14 cellular contexts compared by ENCODE assay signal in the genomic region with DNA sequence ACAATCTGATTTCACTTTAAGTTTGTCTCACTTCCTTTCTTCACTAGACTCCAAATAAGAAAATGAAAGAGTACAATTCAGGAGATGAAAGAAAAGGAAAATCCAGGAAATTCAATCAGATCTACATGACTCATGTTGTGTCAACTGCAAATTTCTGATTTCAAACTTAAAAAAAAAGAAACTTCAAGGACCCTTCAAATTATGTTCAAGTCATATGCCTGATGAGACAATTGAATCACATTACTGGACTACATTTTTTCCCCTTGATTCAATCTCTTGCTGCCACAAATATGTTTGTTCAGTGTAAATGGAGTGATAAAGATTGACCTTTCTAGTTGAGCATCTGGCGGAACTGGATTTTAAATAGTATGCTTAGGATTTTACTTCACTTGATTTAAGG. TPM values are rescaled to one million over a fixed set of nuclear protein-coding genes. Genes with fewer than 3 reads are reported as not detected.
A peak's percentile ranks its signal among the peaks of the same experiment; 100 is the strongest.
DNase-seq lines count a peak whose midpoint lies in the region; ATAC-seq, FAIRE-seq and TF ChIP-seq lines count a peak whose summit lies in the region.
"Had no signal": no experiment of that assay in that cellular context is flagged by ENCODE, and none has a peak within 500 bp of the region (broad histone marks: within the 10 kb centered on the region; RNA-seq: fewer than 3 reads in every experiment).

No MANE protein-coding gene starts in this region.

- 12% methylated on average over 1 of the region's 1 CpG for WGBS in SK-N-SH (ENCODE audit: low lambda C conversion rate)

- H3F3A ChIP-seq in SK-N-SH (replicated peaks; ENCODE audit: insufficient read depth), result peaks cover 53% of the 10 kb centered on the region

- H2AFZ ChIP-seq in SK-N-SH (ENCODE audit: low read depth), result no peak overlapping the region

- H3K27ac ChIP-seq in SK-N-SH (ENCODE audit: low read depth in 2 of 2, low read length in 1 of 2) (peak overlapping the region; percentile 73 to 93; a peak in 3 of 4 replicates), foreskin keratinocyte (peak overlapping the region; percentile 26)
- no peak overlapping the region for H3K27ac ChIP-seq in CD4-positive, alpha-beta T cell (ENCODE audit: low read depth, low read length)
- H3K27ac ChIP-seq: BLaER1 had no signal

- peak overlapping the region; percentile 40 for H3K4me2 ChIP-seq in SK-N-SH
- H3K4me2 ChIP-seq: BLaER1 had no signal

- H4K20me1 ChIP-seq in SK-N-SH (ENCODE audit: insufficient read depth), result no peaks in the 10 kb centered on the region
- H4K20me1 ChIP-seq: BLaER1 had no signal

- no peaks in the 10 kb centered on the region for H3K9me3 ChIP-seq in SK-N-SH
- no peaks in the 10 kb centered on the region for H3K9me3 ChIP-seq in CD4-positive, alpha-beta T cell (ENCODE audit: control insufficient read depth, low read length)
- H3K9me3 ChIP-seq: BLaER1, tibial nerve had no signal

- no peak overlapping the region; a peak in 1 of 4 replicates for H3K4me3 ChIP-seq in SK-N-SH (ENCODE audit: low read depth in 2 of 2, low read length in 1 of 2)
- H3K4me3 ChIP-seq: BLaER1, tibial nerve had no signal

- peaks cover 73% of the 10 kb centered on the region for H3K79me2 ChIP-seq in SK-N-SH (ENCODE audit: insufficient read depth)

- TF ChIP-seq RAD21 in SK-N-SH (IDR thresholded peaks at IDR 0.05; ENCODE audit: low read length), result no peak

- H3K9me3 Mint-ChIP-seq in CD4-positive, alpha-beta T cell, result peaks cover 2% of the 10 kb centered on the region

- TF ChIP-seq EP300 in SK-N-SH (IDR thresholded peaks at IDR 0.05; ENCODE audit: borderline replicate concordance in 1 of 2, low read depth in 1 of 2, low read length in 1 of 2), result peak; percentile 67 to 99

- H3K4me3 Mint-ChIP-seq in CD4-positive, alpha-beta T cell, result no peak overlapping the region

- peaks cover 0 to 6% of the 10 kb centered on the region in 2 experiments for H3K36me3 ChIP-seq in SK-N-SH (replicated peaks in 1 of 2; ENCODE audit: control insufficient read depth in 1 of 2, insufficient read depth in 2 of 2, low read length in 1 of 2)
- H3K36me3 ChIP-seq: BLaER1, tibial nerve had no signal

- peak overlapping the region; percentile 50; the same call in 1 of the 2 replicates for H3K9ac ChIP-seq in SK-N-SH
- H3K9ac ChIP-seq: BLaER1 had no signal

- H3K27ac Mint-ChIP-seq in CD4-positive, alpha-beta T cell, result no peak overlapping the region

- intact Hi-C loops in CD4-positive, alpha-beta T cell (cut with DNase I, micrococcal nuclease), result no loop called here

- TF ChIP-seq CTCF in SK-N-SH (IDR thresholded peaks at IDR 0.05), result no peak
- TF ChIP-seq CTCF in foreskin keratinocyte (conservative IDR thresholded peaks at IDR 0.05), result no peak
- no peak for TF ChIP-seq CTCF in CD4-positive, alpha-beta T cell (IDR thresholded peaks at IDR 0.05)

- ATAC-seq in foreskin keratinocyte (peak; percentile 75), HG03432 (IDR thresholded peaks at IDR 0.05; ENCODE audit: unreplicated experiment) (no peak), HG02642 (IDR thresholded peaks at IDR 0.05; ENCODE audit: poor library complexity, unreplicated experiment) (no peak)
- no peak for ATAC-seq in CD4-positive, alpha-beta T cell (ENCODE audit: poor library complexity)

- H3K27me3 Mint-ChIP-seq in CD4-positive, alpha-beta T cell, result peaks cover 44% of the 10 kb centered on the region

- no peaks in the 10 kb centered on the region for H3K9me2 ChIP-seq in SK-N-SH

- DNase-seq in A172 (ENCODE audit: low spot score) (peak; percentile 96), H54 (ENCODE audit: insufficient read length, low spot score) (peak; percentile 19), SK-N-SH (no peak), foreskin keratinocyte (peak; percentile 89 to 93), SKM-1 (lab: John Stamatoyannopoulos, UW; ENCODE audit: unreplicated experiment) (no peak)
- no peak for DNase-seq in CD4-positive, alpha-beta T cell
- DNase-seq: activated gamma-delta T cell; erythroblast; NCI-H526; stimulated activated CD4-positive, alpha-beta T cell treated with anti-CD3 and anti-CD28 coated beads, Interleukin-4, amount 100 ng/mL, for 4 hours had no signal

- POLR2A ChIA-PET in SK-N-SH (lab: Yijun Ruan, JAX), result no interaction called here
- POLR2A ChIA-PET in CD4-positive, alpha-beta T cell (lab: Charles Lee), result no interaction called here

- H3K36me3 Mint-ChIP-seq in CD4-positive, alpha-beta T cell (ENCODE audit: low read depth), result no peaks in the 10 kb centered on the region

- H3K4me1 ChIP-seq in SK-N-SH (ENCODE audit: control insufficient read depth in 1 of 2, insufficient read depth in 2 of 2, low read depth in 1 of 2, low read length in 1 of 2), result peaks cover 0 to 14% of the 10 kb centered on the region in 2 experiments; a peak in 2 of 4 replicates
- H3K4me1 ChIP-seq in foreskin keratinocyte, result peaks cover 41% of the 10 kb centered on the region
- H3K4me1 ChIP-seq: tibial nerve had no signal

- CTCF ChIA-PET in SK-N-SH (lab: Yijun Ruan, JAX), result no interaction called here
- CTCF ChIA-PET in CD4-positive, alpha-beta T cell (lab: Charles Lee), result no interaction called here

- FAIRE-seq in H54 (lab: Jason Lieb, UNC), result peak; percentile 99

- no peaks in the 10 kb centered on the region for H3K27me3 ChIP-seq in SK-N-SH (ENCODE audit: insufficient read depth)
- H3K27me3 ChIP-seq in foreskin keratinocyte, result no peaks in the 10 kb centered on the region
- H3K27me3 ChIP-seq in CD4-positive, alpha-beta T cell (ENCODE audit: control insufficient read depth, insufficient read depth, low read length), result peaks cover 4% of the 10 kb centered on the region
- H3K27me3 ChIP-seq: BLaER1, tibial nerve had no signal

- no peak for TF ChIP-seq POLR2A in H54 (IDR thresholded peaks at IDR 0.05; ENCODE audit: low read depth, low read length)

- H3K4me1 Mint-ChIP-seq in CD4-positive, alpha-beta T cell (ENCODE audit: low read depth), result no peaks in the 10 kb centered on the region

TF ChIP-seq in SK-N-SH, 30 proteins besides CTCF, POLR2A, EP300 and RAD21 (continues in another document):
- TF ChIP-seq, protein P1, sequence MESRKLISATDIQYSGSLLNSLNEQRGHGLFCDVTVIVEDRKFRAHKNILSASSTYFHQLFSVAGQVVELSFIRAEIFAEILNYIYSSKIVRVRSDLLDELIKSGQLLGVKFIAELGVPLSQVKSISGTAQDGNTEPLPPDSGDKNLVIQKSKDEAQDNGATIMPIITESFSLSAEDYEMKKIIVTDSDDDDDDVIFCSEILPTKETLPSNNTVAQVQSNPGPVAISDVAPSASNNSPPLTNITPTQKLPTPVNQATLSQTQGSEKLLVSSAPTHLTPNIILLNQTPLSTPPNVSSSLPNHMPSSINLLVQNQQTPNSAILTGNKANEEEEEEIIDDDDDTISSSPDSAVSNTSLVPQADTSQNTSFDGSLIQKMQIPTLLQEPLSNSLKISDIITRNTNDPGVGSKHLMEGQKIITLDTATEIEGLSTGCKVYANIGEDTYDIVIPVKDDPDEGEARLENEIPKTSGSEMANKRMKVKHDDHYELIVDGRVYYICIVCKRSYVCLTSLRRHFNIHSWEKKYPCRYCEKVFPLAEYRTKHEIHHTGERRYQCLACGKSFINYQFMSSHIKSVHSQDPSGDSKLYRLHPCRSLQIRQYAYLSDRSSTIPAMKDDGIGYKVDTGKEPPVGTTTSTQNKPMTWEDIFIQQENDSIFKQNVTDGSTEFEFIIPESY (IDR thresholded peaks at IDR 0.05; ENCODE audit: borderline replicate concordance, low read depth), result 0 out of 2 replicates have a peak, but pooled peaks have one; percentile 79
- peak; percentile 99 for TF ChIP-seq TCF12 (IDR thresholded peaks at IDR 0.05)
- TF ChIP-seq FOXM1 (IDR thresholded peaks at IDR 0.05; ENCODE audit: low read depth), result peak; percentile 98
- no peak for TF ChIP-seq NRF1 (IDR thresholded peaks at IDR 0.05; ENCODE audit: low read depth, low read length)
- peak; percentile 98 for TF ChIP-seq TEAD4 (IDR thresholded peaks at IDR 0.05; ENCODE audit: borderline replicate concordance, insufficient read depth)
- TF ChIP-seq JUND (IDR thresholded peaks at IDR 0.05), result peak; percentile 97
- TF ChIP-seq MAX (IDR thresholded peaks at IDR 0.05; ENCODE audit: low read depth), result peak; percentile 62; the same call in 1 of the 2 replicates
- no peak for TF ChIP-seq RFX5 (IDR thresholded peaks at IDR 0.05; ENCODE audit: low read length)
- TF ChIP-seq, protein P2, sequence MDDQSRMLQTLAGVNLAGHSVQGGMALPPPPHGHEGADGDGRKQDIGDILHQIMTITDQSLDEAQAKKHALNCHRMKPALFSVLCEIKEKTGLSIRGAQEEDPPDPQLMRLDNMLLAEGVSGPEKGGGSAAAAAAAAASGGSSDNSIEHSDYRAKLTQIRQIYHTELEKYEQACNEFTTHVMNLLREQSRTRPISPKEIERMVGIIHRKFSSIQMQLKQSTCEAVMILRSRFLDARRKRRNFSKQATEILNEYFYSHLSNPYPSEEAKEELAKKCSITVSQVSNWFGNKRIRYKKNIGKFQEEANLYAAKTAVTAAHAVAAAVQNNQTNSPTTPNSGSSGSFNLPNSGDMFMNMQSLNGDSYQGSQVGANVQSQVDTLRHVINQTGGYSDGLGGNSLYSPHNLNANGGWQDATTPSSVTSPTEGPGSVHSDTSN (IDR thresholded peaks at IDR 0.05), result peak; percentile 92

RNA-seq across cellular contexts. Expression of gene FRMD5, which starts 37.4 kb away (rescaled TPM):
- total RNA-seq in A172 (2014; rRNA removed; shearing (Covaris generic)), result 13.2 and 16.3 TPM in 2 replicates
- polyA plus RNA-seq in SK-N-SH (2012; rRNA removed), result 24.8 and 26.7 TPM in 2 replicates
- polyA plus RNA-seq in SK-N-SH (2012; cell fraction: cytosol; rRNA removed), result 19.0 and 20.1 TPM in 2 replicates
- 67.5 and 78.1 TPM in 2 replicates for polyA plus RNA-seq in SK-N-SH (2012; cell fraction: nucleus; rRNA removed)
- total RNA-seq in foreskin keratinocyte, result 10.1 and 11.5 TPM in 2 replicates
- 6.6 and 7.1 TPM in 2 replicates for polyA plus RNA-seq in foreskin keratinocyte
- not detected for total RNA-seq in CD4-positive, alpha-beta T cell

Comparison
In these comparisons a context has a peak if more than half of its experiments do, and no peak if none do; other contexts are left out.
1. DNase-seq: peak in A172 (single experiment), H54 (single experiment) and foreskin keratinocyte (2 of 2); none in SK-N-SH (single experiment), SKM-1 (single experiment) and CD4-positive, alpha-beta T cell (0 of 10).
2. RNA of gene FRMD5, which starts 37.4 kb away (total RNA-seq): 13.2 to 16.3 TPM in A172 and 10.1 to 11.5 TPM in foreskin keratinocyte; not detected in CD4-positive, alpha-beta T cell; every median in the first group is over 10 times any median in the second.